In the genomic region with DNA sequence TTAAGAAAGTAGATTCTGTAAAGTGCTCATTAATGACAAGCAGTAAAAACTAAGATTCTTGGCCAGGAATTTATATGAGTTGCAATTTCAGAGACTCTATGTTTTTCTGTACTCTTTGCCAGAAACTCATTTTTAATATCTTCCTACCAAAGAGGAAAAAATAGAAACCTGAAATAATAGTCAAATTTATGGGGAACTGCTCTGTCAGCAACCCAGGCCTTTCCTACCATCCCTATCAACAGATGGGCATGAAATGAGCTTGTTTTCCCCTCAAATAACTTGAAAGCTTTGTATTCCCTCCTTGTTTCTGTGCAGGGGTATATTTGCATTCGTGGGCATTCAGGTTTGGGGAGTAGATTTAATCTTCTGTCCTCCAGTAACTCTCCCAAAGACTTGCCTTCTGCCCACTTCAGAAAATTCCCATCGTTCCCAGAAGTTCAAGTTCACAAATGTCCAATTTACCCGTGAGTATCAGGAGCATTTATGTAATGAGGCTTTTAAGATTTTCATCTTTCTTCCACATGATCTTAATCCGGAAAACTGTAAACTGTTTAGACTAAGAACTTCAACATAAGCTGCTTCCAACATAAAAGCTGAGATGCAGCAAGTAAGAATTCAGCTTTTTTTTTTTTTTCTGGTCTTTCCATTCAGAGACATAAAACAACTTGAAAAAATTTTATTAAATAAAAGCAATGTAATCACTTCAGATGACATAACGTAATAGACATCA, we compare ENCODE assay signal across 2 cellular contexts.
TF ChIP-seq lines count a peak whose summit lies in the region.

No MANE protein-coding gene starts in this region.

TF ChIP-seq in IMR-90, 13 proteins besides CTCF, POLR2A, EP300 and RAD21:
- TF ChIP-seq SMC3 (IDR thresholded peaks at IDR 0.05; ENCODE audit: low read depth, low read length): no peak
- TF ChIP-seq RCOR1 (IDR thresholded peaks at IDR 0.05; ENCODE audit: insufficient replicate concordance, low read length): no peak

TF ChIP-seq in endothelial cell of umbilical vein, 7 proteins besides CTCF, POLR2A, EP300 and RAD21:
- TF ChIP-seq GATA2 (IDR thresholded peaks at IDR 0.05; ENCODE audit: insufficient read depth, insufficient read length, low read depth, low read length) (no peak), JUN (IDR thresholded peaks at IDR 0.05; ENCODE audit: borderline replicate concordance, insufficient read depth, insufficient read length, low read depth) (no peak), FOS (IDR thresholded peaks at IDR 0.05; ENCODE audit: borderline replicate concordance, insufficient read depth, low read length) (no peak), EZH2 (IDR thresholded peaks at IDR 0.05; ENCODE audit: borderline replicate concordance, low read depth, low read length, severe bottlenecking) (no peak), POLR2AphosphoS5 (IDR thresholded peaks at IDR 0.05; ENCODE audit: insufficient read depth, low read depth, low read length) (no peak), MYC (IDR thresholded peaks at IDR 0.05; ENCODE audit: low read depth, low read length) (no peak), MAX (IDR thresholded peaks at IDR 0.05; ENCODE audit: insufficient read depth, insufficient read length) (no peak)
